8 cellular contexts compared by ENCODE assay signal in the genomic region with DNA sequence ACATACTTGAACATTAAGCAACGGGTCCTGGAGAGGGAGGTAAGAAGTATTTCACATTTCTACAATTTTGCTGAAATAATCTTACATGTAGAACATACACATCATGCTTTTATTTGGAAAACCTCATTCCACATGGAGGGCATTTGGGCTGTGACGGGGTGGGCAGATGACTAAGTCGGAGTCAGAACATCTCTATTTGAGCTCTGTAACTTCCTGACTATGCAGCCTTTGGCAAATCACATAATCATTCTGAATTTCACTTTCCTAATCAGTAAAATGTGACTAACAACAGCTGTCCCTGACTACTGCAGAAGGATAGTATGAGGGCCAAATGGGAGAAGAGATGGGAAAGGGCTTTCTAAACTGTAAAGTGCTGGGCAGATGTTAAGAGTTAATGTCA. TPM values are rescaled to one million over a fixed set of nuclear protein-coding genes. Genes with fewer than 3 reads are reported as not detected.
DNase-seq lines count a peak whose midpoint lies in the region; ATAC-seq and TF ChIP-seq lines count a peak whose summit lies in the region.

No MANE protein-coding gene starts in this region.

- H3K4me2 ChIP-seq in KMS-11: peak overlapping the region; percentile 49
- no peak overlapping the region for H3K4me2 ChIP-seq in mammary epithelial cell (ENCODE audit: insufficient read depth, low read depth, low read length)
- H3K4me2 ChIP-seq in parathyroid adenoma (ENCODE audit: low read length): no peak overlapping the region

- H3K9me3 ChIP-seq in mammary epithelial cell (replicated peaks; ENCODE audit: insufficient read depth, low read length) (no peaks in the 10 kb centered on the region), parathyroid adenoma (ENCODE audit: control insufficient read depth, low read length) (no peaks in the 10 kb centered on the region)

- DNase-seq in mammary epithelial cell (peak; percentile 43), caudate nucleus (lab: John Stamatoyannopoulos, UW) (no peak), mucosa of gallbladder (ENCODE audit: low spot score) (no peak), SHP77 treated with DMSO at 0.1 percent for 48 hours (lab: John Stamatoyannopoulos, UW) (no peak)

- intact Hi-C loops in mammary epithelial cell (cut with micrococcal nuclease): no loop called here

- H3K4me1 ChIP-seq in KMS-11 (ENCODE audit: low read depth, poor library complexity, severe bottlenecking) (peaks cover 69% of the 10 kb centered on the region), mammary epithelial cell (ENCODE audit: insufficient read depth, low read length) (no peaks in the 10 kb centered on the region), parathyroid adenoma (no peaks in the 10 kb centered on the region)

- dilution Hi-C loops in mammary epithelial cell (cut with HindIII; ENCODE audit: low sequenced_read_pairs): no loop called here

- H3K9ac ChIP-seq in KMS-11 (peak overlapping the region; percentile 41; the same call in 1 of the 2 replicates), mammary epithelial cell (ENCODE audit: insufficient read depth, low read length) (no peak overlapping the region), parathyroid adenoma (no peak overlapping the region)

- no peaks in the 10 kb centered on the region for H4K20me1 ChIP-seq in KMS-11 (ENCODE audit: insufficient read depth)
- no peaks in the 10 kb centered on the region for H4K20me1 ChIP-seq in mammary epithelial cell (ENCODE audit: insufficient read depth, low read length)

- H3K27ac ChIP-seq in KMS-11 (peak overlapping the region; percentile 83), mammary epithelial cell (ENCODE audit: insufficient read depth, low read depth, low read length) (no peak overlapping the region), parathyroid adenoma (no peak overlapping the region), caudate nucleus (ENCODE audit: low read depth, low read length) (no peak overlapping the region)

- no peaks in the 10 kb centered on the region for H3K27me3 ChIP-seq in KMS-11 (ENCODE audit: insufficient read depth, low read depth)
- no peaks in the 10 kb centered on the region for H3K27me3 ChIP-seq in mammary epithelial cell (ENCODE audit: insufficient read depth, low read length)
- no peaks in the 10 kb centered on the region for H3K27me3 ChIP-seq in parathyroid adenoma (ENCODE audit: control insufficient read depth, insufficient read depth, low read length)

- H3K79me2 ChIP-seq in KMS-11 (ENCODE audit: insufficient read depth, low read depth) (no peaks in the 10 kb centered on the region), mammary epithelial cell (ENCODE audit: insufficient read depth, low read length) (no peaks in the 10 kb centered on the region), parathyroid adenoma (no peaks in the 10 kb centered on the region)

- no peaks in the 10 kb centered on the region for H3K36me3 ChIP-seq in KMS-11 (ENCODE audit: insufficient read depth)
- no peaks in the 10 kb centered on the region for H3K36me3 ChIP-seq in mammary epithelial cell (ENCODE audit: insufficient read depth, low read length)
- no peaks in the 10 kb centered on the region for H3K36me3 ChIP-seq in parathyroid adenoma (ENCODE audit: control insufficient read depth, insufficient read depth, low read length)

- no TSS peak for BruUV-seq in mammary epithelial cell (replicated peaks; lab: Mats Ljungman, UMichigan)

- peak overlapping the region; percentile 40 for H2AFZ ChIP-seq in KMS-11 (ENCODE audit: low read depth)
- no peak overlapping the region for H2AFZ ChIP-seq in mammary epithelial cell (ENCODE audit: low read depth, low read length)
- H2AFZ ChIP-seq in parathyroid adenoma: peak overlapping the region; percentile 42

- H3K4me3 ChIP-seq in KMS-11 (IDR thresholded peaks at IDR 0.05; ENCODE audit: insufficient read depth, low read depth, low read length) (no peak overlapping the region), mammary epithelial cell (replicated peaks in 1 of 3; ENCODE audit: insufficient read depth in 1 of 3, low read depth in 2 of 3, low read length in 3 of 3) (no peak overlapping the region), parathyroid adenoma (ENCODE audit: low read depth, low read length) (no peak overlapping the region)

- in situ Hi-C loops in mammary epithelial cell (cut with MboI; ENCODE audit: low sequenced_read_pairs in 2 of 2): no loop called here

- CTCF ChIA-PET in mammary epithelial cell (lab: Charles Lee; ENCODE audit: low non-redundant PET): no interaction called here

- no peak for TF ChIP-seq CTCF in KMS-11 (conservative IDR thresholded peaks at IDR 0.05; ENCODE audit: low read depth, low read length)
- no peak for TF ChIP-seq CTCF in mammary epithelial cell (conservative IDR thresholded peaks at IDR 0.05 in 1 of 2, IDR thresholded peaks at IDR 0.05 in 1 of 2; ENCODE audit: extremely low read depth in 1 of 2, insufficient read depth in 1 of 2, low read depth in 1 of 2, low read length in 2 of 2)
- no peak for TF ChIP-seq CTCF in parathyroid adenoma (IDR thresholded peaks at IDR 0.05)

- peak; percentile 18 for ATAC-seq in GM18511 (IDR thresholded peaks at IDR 0.05; ENCODE audit: unreplicated experiment)
- ATAC-seq in GM19324 (IDR thresholded peaks at IDR 0.05; ENCODE audit: low FRiP score, unreplicated experiment): no peak

- WGBS in mammary epithelial cell (ENCODE audit: low coverage, missing lambda C conversion rate): 78% methylated on average over 3 of the region's 3 CpGs

RNA-seq across cellular contexts. Expression of a gene that starts 17.1 kb away (rescaled TPM):
- total RNA-seq in mammary epithelial cell (100 to 1,000 TPM; 103 to 108 TPM), mucosa of gallbladder (235 TPM)
- polyA plus RNA-seq in mammary epithelial cell: 54.0 TPM
- 172 TPM for polyA minus RNA-seq in mammary epithelial cell
